16 cellular contexts compared by ENCODE assay signal in the genomic region with DNA sequence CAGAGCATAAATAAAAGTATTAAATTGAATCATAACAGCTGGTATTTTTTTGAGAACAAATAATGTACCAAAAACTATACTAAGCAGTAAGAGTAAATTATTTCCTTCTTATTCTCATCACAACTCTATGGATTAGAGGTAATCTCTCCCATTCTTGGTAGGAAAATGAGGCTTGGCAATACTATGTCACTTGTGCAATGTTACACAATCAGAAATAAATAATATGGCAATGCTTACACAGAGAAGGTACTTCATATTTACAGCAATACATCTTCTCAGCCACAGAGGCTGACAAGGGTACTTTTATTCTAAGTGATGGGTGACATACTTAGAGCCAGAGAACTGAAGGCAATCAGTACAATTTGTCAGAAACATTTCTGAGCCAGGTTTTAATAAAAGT.
"Had no signal": no experiment of that assay in that cellular context is flagged by ENCODE, and none has a peak within 500 bp of the region (broad histone marks: within the 10 kb centered on the region; RNA-seq: fewer than 3 reads in every experiment).

No MANE protein-coding gene starts in this region.

- DNase-seq: activated CD4-positive, alpha-beta T cell treated with anti-CD3 and anti-CD28 coated beads, Interleukin-2, amount 50 U/mL, for 1 hour; activated CD4-positive, CD25-positive, alpha-beta regulatory T cell; activated CD8-positive, alpha-beta memory T cell treated with anti-CD3 and anti-CD28 coated beads, Interleukin-2, amount 10 ng/mL, durations not matched to agents 7 days and 5 days; activated gamma-delta T cell; activated naive CD8-positive, alpha-beta T cell treated with anti-CD3 and anti-CD28 coated beads, Interleukin-2, amount 10 ng/mL, durations not matched to agents 7 days and 5 days; activated T-cell treated with anti-CD3 and anti-CD28 coated beads, Interleukin-2, amount 50 U/mL, for 4 hours; aorta; hippocampal formation; mucosa of descending colon; naive thymus-derived CD8-positive, alpha-beta T cell; right cardiac atrium had no signal

- H3K27me3 ChIP-seq: cardiac muscle cell, neutrophil, tibial nerve had no signal

- H3K27ac ChIP-seq: cardiac muscle cell, neutrophil had no signal

- ATAC-seq: activated CD8-positive, alpha-beta memory T cell treated with anti-CD3 and anti-CD28 coated beads, Interleukin-2, amount 10 ng/mL, durations not matched to agents 7 days and 5 days; activated T-cell treated with anti-CD3 and anti-CD28 coated beads, Interleukin-2, amount 50 U/mL, for 4 hours; mucosa of descending colon; naive thymus-derived CD8-positive, alpha-beta T cell; right cardiac atrium; stimulated activated effector memory CD8-positive, alpha-beta T cell treated with anti-CD3 and anti-CD28 coated beads, Interleukin-12 subunit alpha, Interleukin-12 subunit beta, amount 100 ng/mL, for 72 hours had no signal

- H3K9me3 ChIP-seq: mucosa of descending colon, neutrophil, tibial nerve had no signal

- H3K4me3 ChIP-seq: cardiac muscle cell, lung, mucosa of descending colon, tibial nerve had no signal

- H3K36me3 ChIP-seq: neutrophil had no signal
